In the genomic region with DNA sequence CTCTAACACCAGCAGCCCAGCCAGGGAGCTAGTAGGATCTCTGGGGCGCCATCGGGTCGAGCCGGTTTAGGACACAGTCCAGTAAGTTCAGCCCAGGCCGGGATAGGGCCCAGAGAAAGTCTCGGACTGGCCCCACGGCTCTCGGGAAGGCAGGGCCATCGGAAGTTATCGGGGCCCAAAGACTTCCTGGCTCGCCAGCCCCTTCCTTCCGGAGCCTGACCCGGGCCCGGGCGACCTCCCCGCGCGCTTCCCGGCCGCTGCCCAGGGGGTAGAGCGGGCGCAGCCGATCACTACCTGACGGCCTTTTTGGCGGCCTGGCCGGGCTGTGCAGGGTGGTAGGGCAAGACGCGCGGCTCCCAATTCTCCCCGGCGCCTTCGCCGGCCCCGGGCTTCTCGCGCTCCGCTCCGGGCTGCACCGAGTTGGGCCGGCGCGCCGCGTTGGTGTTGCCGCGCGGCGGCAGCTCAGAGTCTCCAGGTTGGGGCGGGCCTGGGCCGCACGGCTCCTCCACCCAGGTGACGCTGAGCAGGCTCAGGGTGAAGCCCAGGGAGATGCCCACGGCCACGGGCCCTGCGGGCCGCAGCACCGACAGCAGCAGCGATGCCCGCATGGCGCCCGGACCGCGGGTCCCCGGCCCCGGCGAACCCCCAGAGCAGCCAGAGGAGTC, we compare ENCODE assay signal across 8 cellular contexts. TPM values are rescaled to one million over a fixed set of nuclear protein-coding genes. Genes with fewer than 3 reads are reported as not detected.
DNase-seq lines count a peak whose midpoint lies in the region; ATAC-seq, FAIRE-seq and TF ChIP-seq lines count a peak whose summit lies in the region.

No MANE protein-coding gene starts in this region.

- no peak for TF ChIP-seq POLR2A in GM12891 (IDR thresholded peaks at IDR 0.05; ENCODE audit: low read depth, low read length)

- H3K4me3 ChIP-seq in liver (ENCODE audit: low read depth in 1 of 3, low read length in 3 of 3) (peak overlapping the region; percentile 33 to 87 (median 71)), thoracic aorta (peak overlapping the region; percentile 91)

- peak; percentile 67 for FAIRE-seq in GM12891 (lab: Jason Lieb, UNC)

- no peaks in the 10 kb centered on the region for H3K27me3 ChIP-seq in liver (ENCODE audit: control insufficient read depth in 4 of 4, insufficient read depth in 4 of 4, low read length in 3 of 4)
- H3K27me3 ChIP-seq in thoracic aorta (replicated peaks; ENCODE audit: insufficient read depth), result no peaks in the 10 kb centered on the region

- whole genome bisulfite sequencing in liver, result under 1% methylated on average over 66 of the region's 66 CpGs

- peaks cover 14 to 25% (median 19%) of the 10 kb centered on the region in 4 donors for H3K4me1 ChIP-seq in liver (ENCODE audit: control insufficient read depth in 4 of 4, insufficient read depth in 4 of 4, low read length in 3 of 4)
- H3K4me1 ChIP-seq in thoracic aorta (ENCODE audit: control insufficient read depth in 1 of 2, low read depth in 2 of 2), result peaks cover 15 to 24% of the 10 kb centered on the region in 2 donors

- ATAC-seq in HG02623 (IDR thresholded peaks at IDR 0.05; ENCODE audit: unreplicated experiment) (peak; percentile 28), thoracic aorta (ENCODE audit: insufficient number of reproducible peaks, low FRiP score, low read depth) (peak; percentile 25)

- peaks cover 4 to 24% (median 11%) of the 10 kb centered on the region in 4 donors for H3K36me3 ChIP-seq in liver (ENCODE audit: control insufficient read depth in 4 of 4, insufficient read depth in 3 of 4, low read depth in 1 of 4, low read length in 3 of 4)
- H3K36me3 ChIP-seq in thoracic aorta, result peaks cover 26% of the 10 kb centered on the region

- H3K9ac ChIP-seq in liver (ENCODE audit: low read depth in 1 of 2, low read length in 2 of 2), result peak overlapping the region; percentile 56 to 69

- peak overlapping the region; percentile 61 to 84 for H3K27ac ChIP-seq in liver (ENCODE audit: low read depth in 1 of 2, low read length in 2 of 2)
- H3K27ac ChIP-seq in thoracic aorta, result peak overlapping the region; percentile 83 to 94

- in situ Hi-C loops in ACHN (cut with HindIII; ENCODE audit: low pct_ligation_motif_present, low pct_unique_long_range_greater_than_20kb, low sequenced_read_pairs), result no loop called here

- no peaks in the 10 kb centered on the region for H3K9me3 ChIP-seq in liver (ENCODE audit: control insufficient read depth in 4 of 4, low read length in 3 of 4)
- H3K9me3 ChIP-seq in thoracic aorta, result no peaks in the 10 kb centered on the region

- TF ChIP-seq RAD21 in liver (IDR thresholded peaks at IDR 0.05), result no peak

- DNase-seq in ACHN (peak; percentile 63), GM12891 (ENCODE audit: insufficient read length, low spot score) (peak; percentile 56), NCI-H2171 treated with DMSO at 0.1 percent for 48 hours (lab: John Stamatoyannopoulos, UW) (peak; percentile 18), cerebellar cortex (ENCODE audit: low spot score) (peak; percentile 33), thoracic aorta (ENCODE audit: low spot score) (no peak)
- DNase-seq in central memory CD4-positive, alpha-beta T cell, result no peak

- TF ChIP-seq CTCF in liver (IDR thresholded peaks at IDR 0.05; ENCODE audit: low read depth, low read length, missing input control) (no peak), thoracic aorta (IDR thresholded peaks at IDR 0.05) (no peak)

TF ChIP-seq in GM12891, 5 proteins besides CTCF, POLR2A, EP300 and RAD21:
- TF ChIP-seq PAX5 (IDR thresholded peaks at IDR 0.05; ENCODE audit: insufficient read depth, low read length, severe bottlenecking), result no peak
- no peak for TF ChIP-seq SPI1 (IDR thresholded peaks at IDR 0.05; ENCODE audit: low read depth, low read length)
- TF ChIP-seq POLR2AphosphoS5 (IDR thresholded peaks at IDR 0.05; ENCODE audit: low read depth, low read length), result no peak
- TF ChIP-seq POU2F2 (IDR thresholded peaks at IDR 0.05; ENCODE audit: low read depth, low read length), result no peak
- TF ChIP-seq TAF1 (IDR thresholded peaks at IDR 0.05; ENCODE audit: low read depth, low read length), result no peak

TF ChIP-seq in liver, 16 proteins besides CTCF, POLR2A, EP300 and RAD21:
- TF ChIP-seq YY1 (IDR thresholded peaks at IDR 0.05), result no peak
- TF ChIP-seq TAF1 (conservative IDR thresholded peaks at IDR 0.05), result no peak
- peak in 1 of 2 donors; percentile 18 for TF ChIP-seq RXRA (IDR thresholded peaks at IDR 0.05)
- no peak for TF ChIP-seq ATF3 (IDR thresholded peaks at IDR 0.05)
- no peak for TF ChIP-seq FOXA1 (IDR thresholded peaks at IDR 0.05)
- TF ChIP-seq JUND (IDR thresholded peaks at IDR 0.05), result no peak

RNA-seq across cellular contexts. Expression of gene CHPF, which starts 0.5 kb away (rescaled TPM):
- 2.8 TPM for polyA plus RNA-seq in GM12891 (2012; ENCODE audit: low read depth, missing spikeins)
- 10 to 100 TPM; 26.5 to 85.2 TPM for total RNA-seq in liver
- 100 to 1,000 TPM in 1 of 2 donors, 10 to 100 TPM in 1; 31.1 to 135 TPM for polyA plus RNA-seq in liver
- 100 to 1,000 TPM; 184 to 269 TPM for total RNA-seq in thoracic aorta

RNA-seq across cellular contexts. Expression of gene TMEM198, which starts 0.8 kb away (rescaled TPM):
- polyA plus RNA-seq in GM12891 (2012; ENCODE audit: low read depth, missing spikeins), result 0.50 TPM
- 1 to 10 TPM; 1.1 to 1.8 TPM for total RNA-seq in liver
- polyA plus RNA-seq in liver, result 1 to 10 TPM in 1 of 2 donors, under 1 TPM in 1; 0.74 to 1.9 TPM
- 1 to 10 TPM; 1.4 to 3.9 TPM for total RNA-seq in thoracic aorta

RNA-seq across cellular contexts. Expression of gene OBSL1, which starts 28.3 kb away (rescaled TPM):
- 0.08 TPM for polyA plus RNA-seq in GM12891 (2012; ENCODE audit: low read depth, missing spikeins)
- total RNA-seq in liver, result 10 to 100 TPM; 23.6 to 35.3 TPM
- 10 to 100 TPM; 14.2 to 30.9 TPM for polyA plus RNA-seq in liver
- 100 to 1,000 TPM in 1 of 2 donors, 10 to 100 TPM in 1; 88.7 to 151 TPM for total RNA-seq in thoracic aorta

RNA-seq across cellular contexts. Expression of gene ASIC4, which starts 28.8 kb away (rescaled TPM):
- polyA plus RNA-seq in GM12891 (2012; ENCODE audit: low read depth, missing spikeins), result not detected
- total RNA-seq in liver, result 1 to 10 TPM in 1 of 2 donors, under 1 TPM in 1; 0.08 to 1.5 TPM
- not detected for polyA plus RNA-seq in liver
- under 1 TPM in 1 of 2 donors, not detected in 1; 0.41 TPM for total RNA-seq in thoracic aorta

RNA-seq across cellular contexts. Expression of gene INHA, which starts 29.0 kb away (rescaled TPM):
- not detected for polyA plus RNA-seq in GM12891 (2012; ENCODE audit: low read depth, missing spikeins)
- under 1 TPM; 0.08 to 0.14 TPM for total RNA-seq in liver
- under 1 TPM; 0.03 to 0.15 TPM for polyA plus RNA-seq in liver
- total RNA-seq in thoracic aorta, result 1 to 10 TPM; 1.2 to 1.6 TPM

Comparison
In these comparisons a context has a peak if more than half of its experiments do, and no peak if none do; other contexts are left out.
1. DNase-seq: peak in ACHN (single experiment), GM12891 (single experiment), NCI-H2171 treated with DMSO at 0.1 percent for 48 hours (single experiment) and cerebellar cortex (single experiment); none in thoracic aorta (single experiment) and central memory CD4-positive, alpha-beta T cell (single experiment).